32 cellular contexts compared by ENCODE assay signal in genomic region chr2:234673501-234673900, GRCh38.
"Had no signal": no experiment of that assay in that cellular context is flagged by ENCODE, and none has a peak within 500 bp of the region (broad histone marks: within the 10 kb centered on the region; RNA-seq: fewer than 3 reads in every experiment).

No MANE protein-coding gene starts in this region.

- H2AFZ ChIP-seq: neural progenitor cell had no signal

- H3K4me3 ChIP-seq: coronary artery, esophagus squamous epithelium, left ventricle myocardium inferior, lower lobe of right lung, mucosa of descending colon, neural progenitor cell, ovary, psoas muscle, skin epidermis, spleen, thoracic aorta, transverse colon, upper lobe of right lung, uterus had no signal

- H3K4me2 ChIP-seq: neural progenitor cell had no signal

- H3K27me3 Mint-ChIP-seq: stimulated activated memory B cell treated with anti-CD40 and anti-IgM and Interleukin-4, amounts not matched to agents 10 μg/mL and 1 μg/mL and 100 μg/mL, for 72 hours had no signal

- H3K9me3 ChIP-seq: esophagus squamous epithelium, left ventricle myocardium inferior, lower lobe of right lung, mucosa of descending colon, ovary, psoas muscle, spleen, thoracic aorta, transverse colon, upper lobe of right lung, uterus had no signal

- DNase-seq: effector memory CD4-positive, alpha-beta T cell; esophagus squamous epithelium; hypothalamus; immature natural killer cell; islet precursor cell; kidney glomerular epithelial cell; left colon; left ventricle myocardium inferior; lower lobe of right lung; mucosa of descending colon; naive thymus-derived CD4-positive, alpha-beta T cell; nucleus accumbens; ovary; posterior cingulate gyrus; psoas muscle; right cardiac atrium; spleen; stimulated activated CD4-positive, alpha-beta T cell treated with anti-CD3 and anti-CD28 coated beads, Interleukin-4, amount 100 ng/mL, for 4 hours; stimulated activated naive CD8-positive, alpha-beta T cell treated with anti-CD3 and anti-CD28 coated beads, Interleukin-15, Interleukin-2, amounts not matched to agents 100 U/mL and 50 U/mL, for 24 hours; substantia nigra; transverse colon; upper lobe of right lung; uterus had no signal

- H3K9me3 Mint-ChIP-seq: immature natural killer cell; stimulated activated memory B cell treated with anti-CD40 and anti-IgM and Interleukin-4, amounts not matched to agents 10 μg/mL and 1 μg/mL and 100 μg/mL, for 72 hours had no signal

- H3K36me3 Mint-ChIP-seq: immature natural killer cell; naive thymus-derived CD4-positive, alpha-beta T cell; neural progenitor cell; stimulated activated memory B cell treated with anti-CD40 and anti-IgM and Interleukin-4, amounts not matched to agents 10 μg/mL and 1 μg/mL and 100 μg/mL, for 72 hours had no signal

- H3K4me3 Mint-ChIP-seq: immature natural killer cell; mesothelial cell of epicardium; naive thymus-derived CD4-positive, alpha-beta T cell; nephron; neural progenitor cell; stimulated activated memory B cell treated with anti-CD40 and anti-IgM and Interleukin-4, amounts not matched to agents 10 μg/mL and 1 μg/mL and 100 μg/mL, for 72 hours had no signal

- H3K36me3 ChIP-seq: esophagus squamous epithelium, left ventricle myocardium inferior, lower lobe of right lung, neural progenitor cell, ovary, spleen, thoracic aorta, transverse colon, upper lobe of right lung, uterus had no signal

- H3K27me3 ChIP-seq: neural progenitor cell, ovary, spleen, transverse colon, upper lobe of right lung, uterus had no signal

- ATAC-seq: left colon; lower lobe of right lung; mucosa of descending colon; naive thymus-derived CD4-positive, alpha-beta T cell; psoas muscle; right cardiac atrium; stimulated activated memory B cell treated with anti-CD40 and anti-IgM and Interleukin-4, amounts not matched to agents 10 μg/mL and 1 μg/mL and 100 μg/mL, for 72 hours; stimulated activated naive CD8-positive, alpha-beta T cell treated with anti-CD3 and anti-CD28 coated beads, Interleukin-15, Interleukin-2, amounts not matched to agents 100 U/mL and 50 U/mL, for 24 hours; upper lobe of right lung had no signal

- H3K27ac ChIP-seq: coronary artery, esophagus squamous epithelium, left ventricle myocardium inferior, lower lobe of right lung, neural progenitor cell, ovary, psoas muscle, spleen, thoracic aorta, transverse colon, upper lobe of right lung, uterus had no signal

- FAIRE-seq: endothelial cell of umbilical vein, frontal cortex had no signal

- H3K27ac Mint-ChIP-seq: immature natural killer cell; mesothelial cell of epicardium; naive thymus-derived CD4-positive, alpha-beta T cell; stimulated activated memory B cell treated with anti-CD40 and anti-IgM and Interleukin-4, amounts not matched to agents 10 μg/mL and 1 μg/mL and 100 μg/mL, for 72 hours had no signal

- H3K4me1 Mint-ChIP-seq: immature natural killer cell; naive thymus-derived CD4-positive, alpha-beta T cell; stimulated activated memory B cell treated with anti-CD40 and anti-IgM and Interleukin-4, amounts not matched to agents 10 μg/mL and 1 μg/mL and 100 μg/mL, for 72 hours had no signal

- H3K9ac ChIP-seq: neural progenitor cell had no signal

- H3K4me1 ChIP-seq: lower lobe of right lung, psoas muscle, spleen, transverse colon, upper lobe of right lung, uterus had no signal
